1 cellular context compared by ENCODE assay signal in the genomic region with DNA sequence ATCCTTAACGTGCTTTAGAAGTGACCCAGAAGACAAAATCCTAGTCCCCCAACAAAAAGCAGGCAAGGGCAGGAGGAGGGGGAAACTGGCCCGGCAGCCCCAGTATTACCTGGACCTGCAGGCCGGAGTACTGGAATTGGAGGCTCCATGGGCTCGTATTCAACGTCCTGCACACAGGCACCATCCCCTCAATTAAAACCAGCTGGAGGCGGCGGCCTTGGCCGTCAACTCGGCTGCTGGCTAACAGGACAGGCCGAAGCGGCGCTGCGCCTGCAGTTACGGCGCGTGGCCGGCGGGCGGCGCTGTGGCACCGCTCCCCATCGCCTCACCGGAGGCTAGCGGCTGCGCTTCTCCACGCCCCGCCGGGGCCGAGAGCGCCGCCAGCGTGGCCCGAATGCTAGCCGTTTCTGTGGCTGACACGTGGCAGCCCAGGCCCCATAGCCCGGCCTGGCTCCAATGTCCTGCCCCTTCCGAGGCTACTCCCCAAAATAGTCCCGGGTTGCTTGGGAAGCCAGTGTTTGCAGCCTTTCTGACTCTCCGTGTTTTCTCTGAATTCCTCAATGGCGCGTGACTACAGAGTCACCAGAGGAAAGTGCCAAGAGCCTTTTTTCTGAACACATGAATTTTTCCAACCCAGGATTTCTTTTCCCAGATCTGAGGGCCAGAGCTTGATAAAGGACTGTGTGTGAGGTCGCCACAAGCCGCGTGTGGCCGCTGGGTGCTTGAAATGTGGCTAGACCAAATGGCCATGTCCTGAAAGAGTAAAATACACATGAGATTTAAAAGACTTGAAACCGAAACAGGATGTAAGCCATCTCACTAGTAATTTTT.
TF ChIP-seq lines count a peak whose summit lies in the region.

No MANE protein-coding gene starts in this region.

TF ChIP-seq in K562, 482 proteins besides CTCF, POLR2A, EP300 and RAD21 (continued from another document and continues in another):
- TF ChIP-seq, protein P1, sequence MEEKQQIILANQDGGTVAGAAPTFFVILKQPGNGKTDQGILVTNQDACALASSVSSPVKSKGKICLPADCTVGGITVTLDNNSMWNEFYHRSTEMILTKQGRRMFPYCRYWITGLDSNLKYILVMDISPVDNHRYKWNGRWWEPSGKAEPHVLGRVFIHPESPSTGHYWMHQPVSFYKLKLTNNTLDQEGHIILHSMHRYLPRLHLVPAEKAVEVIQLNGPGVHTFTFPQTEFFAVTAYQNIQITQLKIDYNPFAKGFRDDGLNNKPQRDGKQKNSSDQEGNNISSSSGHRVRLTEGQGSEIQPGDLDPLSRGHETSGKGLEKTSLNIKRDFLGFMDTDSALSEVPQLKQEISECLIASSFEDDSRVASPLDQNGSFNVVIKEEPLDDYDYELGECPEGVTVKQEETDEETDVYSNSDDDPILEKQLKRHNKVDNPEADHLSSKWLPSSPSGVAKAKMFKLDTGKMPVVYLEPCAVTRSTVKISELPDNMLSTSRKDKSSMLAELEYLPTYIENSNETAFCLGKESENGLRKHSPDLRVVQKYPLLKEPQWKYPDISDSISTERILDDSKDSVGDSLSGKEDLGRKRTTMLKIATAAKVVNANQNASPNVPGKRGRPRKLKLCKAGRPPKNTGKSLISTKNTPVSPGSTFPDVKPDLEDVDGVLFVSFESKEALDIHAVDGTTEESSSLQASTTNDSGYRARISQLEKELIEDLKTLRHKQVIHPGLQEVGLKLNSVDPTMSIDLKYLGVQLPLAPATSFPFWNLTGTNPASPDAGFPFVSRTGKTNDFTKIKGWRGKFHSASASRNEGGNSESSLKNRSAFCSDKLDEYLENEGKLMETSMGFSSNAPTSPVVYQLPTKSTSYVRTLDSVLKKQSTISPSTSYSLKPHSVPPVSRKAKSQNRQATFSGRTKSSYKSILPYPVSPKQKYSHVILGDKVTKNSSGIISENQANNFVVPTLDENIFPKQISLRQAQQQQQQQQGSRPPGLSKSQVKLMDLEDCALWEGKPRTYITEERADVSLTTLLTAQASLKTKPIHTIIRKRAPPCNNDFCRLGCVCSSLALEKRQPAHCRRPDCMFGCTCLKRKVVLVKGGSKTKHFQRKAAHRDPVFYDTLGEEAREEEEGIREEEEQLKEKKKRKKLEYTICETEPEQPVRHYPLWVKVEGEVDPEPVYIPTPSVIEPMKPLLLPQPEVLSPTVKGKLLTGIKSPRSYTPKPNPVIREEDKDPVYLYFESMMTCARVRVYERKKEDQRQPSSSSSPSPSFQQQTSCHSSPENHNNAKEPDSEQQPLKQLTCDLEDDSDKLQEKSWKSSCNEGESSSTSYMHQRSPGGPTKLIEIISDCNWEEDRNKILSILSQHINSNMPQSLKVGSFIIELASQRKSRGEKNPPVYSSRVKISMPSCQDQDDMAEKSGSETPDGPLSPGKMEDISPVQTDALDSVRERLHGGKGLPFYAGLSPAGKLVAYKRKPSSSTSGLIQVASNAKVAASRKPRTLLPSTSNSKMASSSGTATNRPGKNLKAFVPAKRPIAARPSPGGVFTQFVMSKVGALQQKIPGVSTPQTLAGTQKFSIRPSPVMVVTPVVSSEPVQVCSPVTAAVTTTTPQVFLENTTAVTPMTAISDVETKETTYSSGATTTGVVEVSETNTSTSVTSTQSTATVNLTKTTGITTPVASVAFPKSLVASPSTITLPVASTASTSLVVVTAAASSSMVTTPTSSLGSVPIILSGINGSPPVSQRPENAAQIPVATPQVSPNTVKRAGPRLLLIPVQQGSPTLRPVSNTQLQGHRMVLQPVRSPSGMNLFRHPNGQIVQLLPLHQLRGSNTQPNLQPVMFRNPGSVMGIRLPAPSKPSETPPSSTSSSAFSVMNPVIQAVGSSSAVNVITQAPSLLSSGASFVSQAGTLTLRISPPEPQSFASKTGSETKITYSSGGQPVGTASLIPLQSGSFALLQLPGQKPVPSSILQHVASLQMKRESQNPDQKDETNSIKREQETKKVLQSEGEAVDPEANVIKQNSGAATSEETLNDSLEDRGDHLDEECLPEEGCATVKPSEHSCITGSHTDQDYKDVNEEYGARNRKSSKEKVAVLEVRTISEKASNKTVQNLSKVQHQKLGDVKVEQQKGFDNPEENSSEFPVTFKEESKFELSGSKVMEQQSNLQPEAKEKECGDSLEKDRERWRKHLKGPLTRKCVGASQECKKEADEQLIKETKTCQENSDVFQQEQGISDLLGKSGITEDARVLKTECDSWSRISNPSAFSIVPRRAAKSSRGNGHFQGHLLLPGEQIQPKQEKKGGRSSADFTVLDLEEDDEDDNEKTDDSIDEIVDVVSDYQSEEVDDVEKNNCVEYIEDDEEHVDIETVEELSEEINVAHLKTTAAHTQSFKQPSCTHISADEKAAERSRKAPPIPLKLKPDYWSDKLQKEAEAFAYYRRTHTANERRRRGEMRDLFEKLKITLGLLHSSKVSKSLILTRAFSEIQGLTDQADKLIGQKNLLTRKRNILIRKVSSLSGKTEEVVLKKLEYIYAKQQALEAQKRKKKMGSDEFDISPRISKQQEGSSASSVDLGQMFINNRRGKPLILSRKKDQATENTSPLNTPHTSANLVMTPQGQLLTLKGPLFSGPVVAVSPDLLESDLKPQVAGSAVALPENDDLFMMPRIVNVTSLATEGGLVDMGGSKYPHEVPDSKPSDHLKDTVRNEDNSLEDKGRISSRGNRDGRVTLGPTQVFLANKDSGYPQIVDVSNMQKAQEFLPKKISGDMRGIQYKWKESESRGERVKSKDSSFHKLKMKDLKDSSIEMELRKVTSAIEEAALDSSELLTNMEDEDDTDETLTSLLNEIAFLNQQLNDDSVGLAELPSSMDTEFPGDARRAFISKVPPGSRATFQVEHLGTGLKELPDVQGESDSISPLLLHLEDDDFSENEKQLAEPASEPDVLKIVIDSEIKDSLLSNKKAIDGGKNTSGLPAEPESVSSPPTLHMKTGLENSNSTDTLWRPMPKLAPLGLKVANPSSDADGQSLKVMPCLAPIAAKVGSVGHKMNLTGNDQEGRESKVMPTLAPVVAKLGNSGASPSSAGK (IDR thresholded peaks at IDR 0.05): peak; percentile 99
- peak; percentile 88 for TF ChIP-seq ZNF24 (IDR thresholded peaks at IDR 0.05)
- TF ChIP-seq, protein P2, sequence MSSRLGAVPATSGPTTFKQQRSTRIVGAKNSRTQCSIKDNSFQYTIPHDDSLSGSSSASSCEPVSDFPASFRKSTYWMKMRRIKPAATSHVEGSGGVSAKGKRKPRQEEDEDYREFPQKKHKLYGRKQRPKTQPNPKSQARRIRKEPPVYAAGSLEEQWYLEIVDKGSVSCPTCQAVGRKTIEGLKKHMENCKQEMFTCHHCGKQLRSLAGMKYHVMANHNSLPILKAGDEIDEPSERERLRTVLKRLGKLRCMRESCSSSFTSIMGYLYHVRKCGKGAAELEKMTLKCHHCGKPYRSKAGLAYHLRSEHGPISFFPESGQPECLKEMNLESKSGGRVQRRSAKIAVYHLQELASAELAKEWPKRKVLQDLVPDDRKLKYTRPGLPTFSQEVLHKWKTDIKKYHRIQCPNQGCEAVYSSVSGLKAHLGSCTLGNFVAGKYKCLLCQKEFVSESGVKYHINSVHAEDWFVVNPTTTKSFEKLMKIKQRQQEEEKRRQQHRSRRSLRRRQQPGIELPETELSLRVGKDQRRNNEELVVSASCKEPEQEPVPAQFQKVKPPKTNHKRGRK (tag; IDR thresholded peaks at IDR 0.05): no peak
- no peak for TF ChIP-seq MYNN (IDR thresholded peaks at IDR 0.05)
- no peak for TF ChIP-seq MYNN (CRISPR knock-in tag; IDR thresholded peaks at IDR 0.05)
- TF ChIP-seq DNMT1 (IDR thresholded peaks at IDR 0.05): no peak
- peak; percentile 64 to 88; a peak in 2 of 4 replicates for TF ChIP-seq SIN3A (IDR thresholded peaks at IDR 0.05; ENCODE audit: borderline replicate concordance in 2 of 2, control insufficient read depth in 1 of 2, low read depth in 2 of 2, low read length in 2 of 2)
- peak; percentile 31; the same call in 1 of the 2 replicates for TF ChIP-seq JUND (IDR thresholded peaks at IDR 0.05; ENCODE audit: borderline replicate concordance, low read depth, low read length)
- TF ChIP-seq JUND (tag; IDR thresholded peaks at IDR 0.05; ENCODE audit: borderline replicate concordance, low read depth, low read length): no peak
- no peak for TF ChIP-seq NFE2L1 (tag; IDR thresholded peaks at IDR 0.05; ENCODE audit: borderline replicate concordance, low read depth)
- TF ChIP-seq, protein P3, sequence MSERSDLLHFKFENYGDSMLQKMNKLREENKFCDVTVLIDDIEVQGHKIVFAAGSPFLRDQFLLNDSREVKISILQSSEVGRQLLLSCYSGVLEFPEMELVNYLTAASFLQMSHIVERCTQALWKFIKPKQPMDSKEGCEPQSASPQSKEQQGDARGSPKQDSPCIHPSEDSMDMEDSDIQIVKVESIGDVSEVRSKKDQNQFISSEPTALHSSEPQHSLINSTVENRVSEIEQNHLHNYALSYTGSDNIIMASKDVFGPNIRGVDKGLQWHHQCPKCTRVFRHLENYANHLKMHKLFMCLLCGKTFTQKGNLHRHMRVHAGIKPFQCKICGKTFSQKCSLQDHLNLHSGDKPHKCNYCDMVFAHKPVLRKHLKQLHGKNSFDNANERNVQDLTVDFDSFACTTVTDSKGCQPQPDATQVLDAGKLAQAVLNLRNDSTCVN (CRISPR knock-in tag; IDR thresholded peaks at IDR 0.05): no peak
- TF ChIP-seq, protein P4, sequence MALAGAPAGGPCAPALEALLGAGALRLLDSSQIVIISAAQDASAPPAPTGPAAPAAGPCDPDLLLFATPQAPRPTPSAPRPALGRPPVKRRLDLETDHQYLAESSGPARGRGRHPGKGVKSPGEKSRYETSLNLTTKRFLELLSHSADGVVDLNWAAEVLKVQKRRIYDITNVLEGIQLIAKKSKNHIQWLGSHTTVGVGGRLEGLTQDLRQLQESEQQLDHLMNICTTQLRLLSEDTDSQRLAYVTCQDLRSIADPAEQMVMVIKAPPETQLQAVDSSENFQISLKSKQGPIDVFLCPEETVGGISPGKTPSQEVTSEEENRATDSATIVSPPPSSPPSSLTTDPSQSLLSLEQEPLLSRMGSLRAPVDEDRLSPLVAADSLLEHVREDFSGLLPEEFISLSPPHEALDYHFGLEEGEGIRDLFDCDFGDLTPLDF (CRISPR knock-in tag; IDR thresholded peaks at IDR 0.05): peak; percentile 84; the same call in 1 of the 2 replicates
- no peak; a peak in 2 of 4 replicates for TF ChIP-seq TBL1XR1 (IDR thresholded peaks at IDR 0.05; ENCODE audit: low read length in 2 of 2)
- TF ChIP-seq CREB1 (IDR thresholded peaks at IDR 0.05): peak; percentile 46; the same call in 1 of the 2 replicates
- peak; percentile 85 for TF ChIP-seq CREB1 (CRISPR knock-in tag; IDR thresholded peaks at IDR 0.05)
- peak; percentile 54 for TF ChIP-seq LEF1 (IDR thresholded peaks at IDR 0.05)
- no peak for TF ChIP-seq ZBTB8A (IDR thresholded peaks at IDR 0.05; ENCODE audit: partially characterized antibody)
- TF ChIP-seq TAF1 (IDR thresholded peaks at IDR 0.05; ENCODE audit: control insufficient read depth, extremely low read depth, insufficient read depth, low read length, severe bottlenecking): peak; percentile 47
- TF ChIP-seq ZC3H11A (IDR thresholded peaks at IDR 0.05; ENCODE audit: low read depth, low read length): no peak
- peak; percentile 90 for TF ChIP-seq SAP30 (IDR thresholded peaks at IDR 0.05; ENCODE audit: borderline replicate concordance, insufficient read depth, low read depth, low read length, poor library complexity, severe bottlenecking)
- no peak for TF ChIP-seq HNRNPK (IDR thresholded peaks at IDR 0.05; ENCODE audit: low read depth, low read length, poor library complexity, severe bottlenecking)
- TF ChIP-seq, protein P5, sequence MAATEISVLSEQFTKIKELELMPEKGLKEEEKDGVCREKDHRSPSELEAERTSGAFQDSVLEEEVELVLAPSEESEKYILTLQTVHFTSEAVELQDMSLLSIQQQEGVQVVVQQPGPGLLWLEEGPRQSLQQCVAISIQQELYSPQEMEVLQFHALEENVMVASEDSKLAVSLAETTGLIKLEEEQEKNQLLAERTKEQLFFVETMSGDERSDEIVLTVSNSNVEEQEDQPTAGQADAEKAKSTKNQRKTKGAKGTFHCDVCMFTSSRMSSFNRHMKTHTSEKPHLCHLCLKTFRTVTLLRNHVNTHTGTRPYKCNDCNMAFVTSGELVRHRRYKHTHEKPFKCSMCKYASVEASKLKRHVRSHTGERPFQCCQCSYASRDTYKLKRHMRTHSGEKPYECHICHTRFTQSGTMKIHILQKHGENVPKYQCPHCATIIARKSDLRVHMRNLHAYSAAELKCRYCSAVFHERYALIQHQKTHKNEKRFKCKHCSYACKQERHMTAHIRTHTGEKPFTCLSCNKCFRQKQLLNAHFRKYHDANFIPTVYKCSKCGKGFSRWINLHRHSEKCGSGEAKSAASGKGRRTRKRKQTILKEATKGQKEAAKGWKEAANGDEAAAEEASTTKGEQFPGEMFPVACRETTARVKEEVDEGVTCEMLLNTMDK (IDR thresholded peaks at IDR 0.05; ENCODE audit: borderline replicate concordance, insufficient read depth, low read depth, low read length, poor library complexity, severe bottlenecking): no peak
- no peak for TF ChIP-seq EWSR1 (IDR thresholded peaks at IDR 0.05; ENCODE audit: borderline replicate concordance, low read depth, partially characterized antibody)
- no peak for TF ChIP-seq SMAD1 (IDR thresholded peaks at IDR 0.05; ENCODE audit: low read depth, low read length, partially characterized antibody)
- TF ChIP-seq, protein P6, sequence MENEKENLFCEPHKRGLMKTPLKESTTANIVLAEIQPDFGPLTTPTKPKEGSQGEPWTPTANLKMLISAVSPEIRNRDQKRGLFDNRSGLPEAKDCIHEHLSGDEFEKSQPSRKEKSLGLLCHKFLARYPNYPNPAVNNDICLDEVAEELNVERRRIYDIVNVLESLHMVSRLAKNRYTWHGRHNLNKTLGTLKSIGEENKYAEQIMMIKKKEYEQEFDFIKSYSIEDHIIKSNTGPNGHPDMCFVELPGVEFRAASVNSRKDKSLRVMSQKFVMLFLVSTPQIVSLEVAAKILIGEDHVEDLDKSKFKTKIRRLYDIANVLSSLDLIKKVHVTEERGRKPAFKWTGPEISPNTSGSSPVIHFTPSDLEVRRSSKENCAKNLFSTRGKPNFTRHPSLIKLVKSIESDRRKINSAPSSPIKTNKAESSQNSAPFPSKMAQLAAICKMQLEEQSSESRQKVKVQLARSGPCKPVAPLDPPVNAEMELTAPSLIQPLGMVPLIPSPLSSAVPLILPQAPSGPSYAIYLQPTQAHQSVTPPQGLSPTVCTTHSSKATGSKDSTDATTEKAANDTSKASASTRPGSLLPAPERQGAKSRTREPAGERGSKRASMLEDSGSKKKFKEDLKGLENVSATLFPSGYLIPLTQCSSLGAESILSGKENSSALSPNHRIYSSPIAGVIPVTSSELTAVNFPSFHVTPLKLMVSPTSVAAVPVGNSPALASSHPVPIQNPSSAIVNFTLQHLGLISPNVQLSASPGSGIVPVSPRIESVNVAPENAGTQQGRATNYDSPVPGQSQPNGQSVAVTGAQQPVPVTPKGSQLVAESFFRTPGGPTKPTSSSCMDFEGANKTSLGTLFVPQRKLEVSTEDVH (IDR thresholded peaks at IDR 0.05; ENCODE audit: low read depth, partially characterized antibody): no peak
- TF ChIP-seq, protein P7, sequence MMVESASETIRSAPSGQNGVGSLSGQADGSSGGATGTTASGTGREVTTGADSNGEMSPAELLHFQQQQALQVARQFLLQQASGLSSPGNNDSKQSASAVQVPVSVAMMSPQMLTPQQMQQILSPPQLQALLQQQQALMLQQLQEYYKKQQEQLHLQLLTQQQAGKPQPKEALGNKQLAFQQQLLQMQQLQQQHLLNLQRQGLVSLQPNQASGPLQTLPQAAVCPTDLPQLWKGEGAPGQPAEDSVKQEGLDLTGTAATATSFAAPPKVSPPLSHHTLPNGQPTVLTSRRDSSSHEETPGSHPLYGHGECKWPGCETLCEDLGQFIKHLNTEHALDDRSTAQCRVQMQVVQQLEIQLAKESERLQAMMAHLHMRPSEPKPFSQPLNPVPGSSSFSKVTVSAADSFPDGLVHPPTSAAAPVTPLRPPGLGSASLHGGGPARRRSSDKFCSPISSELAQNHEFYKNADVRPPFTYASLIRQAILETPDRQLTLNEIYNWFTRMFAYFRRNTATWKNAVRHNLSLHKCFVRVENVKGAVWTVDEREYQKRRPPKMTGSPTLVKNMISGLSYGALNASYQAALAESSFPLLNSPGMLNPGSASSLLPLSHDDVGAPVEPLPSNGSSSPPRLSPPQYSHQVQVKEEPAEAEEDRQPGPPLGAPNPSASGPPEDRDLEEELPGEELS (CRISPR knock-in tag; IDR thresholded peaks at IDR 0.05; ENCODE audit: borderline replicate concordance): peak; percentile 89; the same call in 1 of the 2 replicates
- no peak for TF ChIP-seq ZNF121 (CRISPR knock-in tag; conservative IDR thresholded peaks at IDR 0.05)
